Comparison of ENCODE assay signal across 8 cellular contexts in the genomic region with DNA sequence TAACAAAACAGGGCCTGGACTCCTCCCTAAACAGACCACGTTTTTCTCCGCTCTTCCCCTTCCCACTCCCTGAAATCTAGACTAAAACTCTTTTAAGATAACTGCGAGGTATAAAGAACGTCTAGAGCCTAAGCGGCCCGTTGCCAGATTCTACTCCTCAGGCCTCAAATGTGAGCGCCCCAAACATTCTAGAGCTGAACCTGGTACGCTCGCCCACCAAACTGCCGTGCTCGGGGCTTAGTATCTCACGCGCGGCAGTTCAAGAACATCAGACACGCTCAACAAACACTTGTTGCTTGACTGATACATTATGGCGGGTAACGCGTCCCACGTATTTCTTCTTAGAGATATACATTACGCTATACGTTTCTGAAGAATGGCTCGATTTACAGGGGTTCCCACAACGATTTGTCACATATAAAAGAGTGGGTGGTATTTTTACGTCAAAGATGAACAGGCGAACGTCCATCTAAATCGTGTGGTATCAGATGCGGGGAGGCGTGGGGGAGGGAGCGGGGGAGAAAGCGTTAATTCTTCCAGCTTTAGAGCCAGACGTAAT. TPM values are rescaled to one million over a fixed set of nuclear protein-coding genes. Genes with fewer than 3 reads are reported as not detected.
DNase-seq lines count a peak whose midpoint lies in the region; ATAC-seq, FAIRE-seq and TF ChIP-seq lines count a peak whose summit lies in the region.

No MANE protein-coding gene starts in this region.

- TF ChIP-seq POLR2A in IMR-90 (IDR thresholded peaks at IDR 0.05; ENCODE audit: low read depth, low read length): no peak; the same call in 1 of the 2 replicates

- no peak for TF ChIP-seq CTCF in GM06990 (IDR thresholded peaks at IDR 0.05; ENCODE audit: insufficient read depth, low read length, poor library complexity, severe bottlenecking)
- no peak for TF ChIP-seq CTCF in IMR-90 (conservative IDR thresholded peaks at IDR 0.05; ENCODE audit: low read depth, low read length)
- no peak for TF ChIP-seq CTCF in ascending aorta (IDR thresholded peaks at IDR 0.05)

- peak overlapping the region; percentile 90 to 92 for H4K8ac ChIP-seq in IMR-90 (ENCODE audit: low read depth in 2 of 2, low read length in 2 of 2)

- peak overlapping the region; percentile 95 for H2AFZ ChIP-seq in IMR-90 (replicated peaks; ENCODE audit: low read length, poor library complexity)

- H3K23ac ChIP-seq in IMR-90 (ENCODE audit: low read depth, low read length): peak overlapping the region; percentile 96

- H2AK9ac ChIP-seq in IMR-90 (replicated peaks; ENCODE audit: low read depth, low read length, poor library complexity): peak overlapping the region; percentile 67

- H4K20me1 ChIP-seq in IMR-90 (ENCODE audit: insufficient read depth, low read length): peaks cover 20% of the 10 kb centered on the region

- peak overlapping the region; percentile 74 for H4K91ac ChIP-seq in IMR-90 (ENCODE audit: insufficient read depth, low read depth, low read length)

- H2BK20ac ChIP-seq in IMR-90 (ENCODE audit: low read depth, low read length): peak overlapping the region; percentile 23; the same call in 1 of the 2 replicates

- in situ Hi-C loops in IMR-90 (cut with MboI; ENCODE audit: low sequenced_read_pairs): no loop called here

- H2BK5ac ChIP-seq in IMR-90 (ENCODE audit: low read depth, low read length, poor library complexity, severe bottlenecking): peak overlapping the region; percentile 82

- intact Hi-C loops in IMR-90 (cut with micrococcal nuclease): loop anchor here (1.0 to 2.0 kb wide), 2 partner anchors 22 to 173 kb away; a partner anchor contains a TSS
- intact Hi-C loops in ascending aorta (cut with DNase I): loop anchor here (1.0 to 10.0 kb wide), 4 partner anchors 22 to 473 kb away; a partner anchor contains a TSS

- peak overlapping the region; percentile 42; the same call in 1 of the 2 replicates for H2BK120ac ChIP-seq in IMR-90 (ENCODE audit: low read depth, low read length)

- peak overlapping the region; percentile 37 for H3K56ac ChIP-seq in IMR-90 (ENCODE audit: extremely low read depth, insufficient read depth, low read length)

- no TSS peak for BruUV-seq in IMR-90 (replicated peaks; lab: Mats Ljungman, UMichigan)

- peak overlapping the region; percentile 40; the same call in 1 of the 2 replicates for H3K18ac ChIP-seq in IMR-90 (ENCODE audit: low read depth, low read length)

- H3K36me3 ChIP-seq in GM06990 (ENCODE audit: control insufficient read depth, insufficient read depth, low read length) (no peaks in the 10 kb centered on the region; the same call in 1 of the 2 replicates), IMR-90 (ENCODE audit: control insufficient read depth, insufficient read depth, low read length) (no peaks in the 10 kb centered on the region), ascending aorta (peaks cover 0 to 4% of the 10 kb centered on the region in 2 donors), iPS-15b (ENCODE audit: control insufficient read depth, insufficient read depth, low read length) (no peaks in the 10 kb centered on the region), small intestine (ENCODE audit: control insufficient read depth in 2 of 2, insufficient read depth in 2 of 2, low read length in 2 of 2) (no peaks in the 10 kb centered on the region)

- H3K9me3 ChIP-seq in IMR-90 (ENCODE audit: control insufficient read depth, insufficient read depth, low read length) (no peaks in the 10 kb centered on the region), ascending aorta (no peaks in the 10 kb centered on the region), iPS-15b (ENCODE audit: control insufficient read depth, insufficient read depth, low read length) (no peaks in the 10 kb centered on the region), small intestine (ENCODE audit: control insufficient read depth, low read depth) (no peaks in the 10 kb centered on the region)

- H3K27ac ChIP-seq in IMR-90 (ENCODE audit: insufficient read depth, low read length) (peak overlapping the region; percentile 46), ascending aorta (peak overlapping the region; percentile 80 to 90), small intestine (ENCODE audit: low read depth in 1 of 2, low read length in 1 of 2) (peak overlapping the region; percentile 67 to 94)

- CTCF ChIA-PET in IMR-90 (lab: Yijun Ruan, JAX): interaction anchor here (0.6 to 2.7 kb wide), 4 partner anchors 20 to 413 kb away, joined by 4 to 10 read pairs (median 8); no protein-coding TSS in a partner anchor

- H3K4me3 ChIP-seq in GM06990 (replicated peaks; ENCODE audit: low read depth, low read length) (peak overlapping the region; percentile 85), IMR-90 (ENCODE audit: insufficient read depth, low read depth, low read length) (peak overlapping the region; percentile 94), ascending aorta (peak overlapping the region; percentile 67 to 80), iPS-15b (ENCODE audit: low read depth, low read length) (peak overlapping the region; percentile 86), small intestine (ENCODE audit: low read depth in 1 of 2, low read length in 2 of 2) (peak overlapping the region; percentile 58 to 74)

- H3K9ac ChIP-seq in IMR-90 (ENCODE audit: low read depth, low read length) (peak overlapping the region; percentile 55), iPS-15b (ENCODE audit: low read depth, low read length) (peak overlapping the region; percentile 82)

- POLR2A ChIA-PET in IMR-90 (lab: Charles Lee; ENCODE audit: unreplicated experiment): interaction anchor here (0.6 kb wide), 1 partner anchor 102 kb away, joined by 3 read pairs; no protein-coding TSS in a partner anchor

- H3K4me1 ChIP-seq in IMR-90 (ENCODE audit: control insufficient read depth, insufficient read depth, low read length) (no peaks in the 10 kb centered on the region; the same call in 1 of the 2 replicates), ascending aorta (peaks cover 0 to 16% of the 10 kb centered on the region in 2 donors), iPS-15b (ENCODE audit: control insufficient read depth, insufficient read depth, low read length) (peaks cover 9% of the 10 kb centered on the region), small intestine (ENCODE audit: control insufficient read depth in 2 of 2, insufficient read depth in 1 of 2, low read depth in 1 of 2, low read length in 1 of 2) (peaks cover 0 to 3% of the 10 kb centered on the region in 2 donors)

- no peak for ATAC-seq in IMR-90 (ENCODE audit: low read depth)

- peak overlapping the region; percentile 70 for H4K5ac ChIP-seq in IMR-90 (ENCODE audit: low read depth, low read length)

- dilution Hi-C loops in IMR-90 (cut with HindIII; ENCODE audit: low sequenced_read_pairs, unreplicated experiment): loop anchor here (25.0 kb wide), 1 partner anchor 114 kb away; no protein-coding TSS in a partner anchor

- H2BK15ac ChIP-seq in IMR-90 (ENCODE audit: low read depth, low read length): peak overlapping the region; percentile 9; the same call in 1 of the 3 replicates

- peaks cover 23 to 42% of the 10 kb centered on the region in 2 experiments for H3K79me1 ChIP-seq in IMR-90 (ENCODE audit: low read depth in 1 of 2, low read length in 2 of 2)

- no peaks in the 10 kb centered on the region for H3K9me1 ChIP-seq in IMR-90 (ENCODE audit: insufficient read depth, low read length)

- no peak for FAIRE-seq in small intestine (lab: Jason Lieb, UNC)

- H3K14ac ChIP-seq in IMR-90 (replicated peaks; ENCODE audit: low read depth, low read length): peak overlapping the region; percentile 97

- no peaks in the 10 kb centered on the region for H3K27me3 ChIP-seq in GM06990 (replicated peaks; ENCODE audit: control insufficient read depth, insufficient read depth, low read length)
- H3K27me3 ChIP-seq in IMR-90 (ENCODE audit: control insufficient read depth, insufficient read depth, low read length): no peaks in the 10 kb centered on the region
- no peaks in the 10 kb centered on the region for H3K27me3 ChIP-seq in ascending aorta
- H3K27me3 ChIP-seq in iPS-15b (ENCODE audit: control insufficient read depth, insufficient read depth, low read length): no peaks in the 10 kb centered on the region
- no peaks in the 10 kb centered on the region for H3K27me3 ChIP-seq in small intestine (ENCODE audit: control insufficient read depth in 2 of 2, insufficient read depth in 2 of 2, low read length in 2 of 2)

- DNase-seq in GM06990 (ENCODE audit: extremely low read depth, insufficient read length): peak; percentile 52
- peak; percentile 36 for DNase-seq in IMR-90
- DNase-seq in SW480 (ENCODE audit: low spot score): peak; percentile 30
- no peak for DNase-seq in ascending aorta (ENCODE audit: low spot score in 2 of 2)
- DNase-seq in small intestine: peak; percentile 32
- no peak for DNase-seq in H4 (ENCODE audit: low spot score)
- DNase-seq in iPS-NIHi11 (ENCODE audit: low spot score): no peak

- H2AK5ac ChIP-seq in IMR-90 (ENCODE audit: low read depth, low read length): peak overlapping the region; percentile 66

- TF ChIP-seq RAD21 in IMR-90 (IDR thresholded peaks at IDR 0.05; ENCODE audit: low read length): no peak

- peak overlapping the region; percentile 97 for H3K4ac ChIP-seq in IMR-90 (ENCODE audit: low read depth, low read length)

- whole genome bisulfite sequencing in IMR-90 (ENCODE audit: extremely low coverage in 2 of 2, insufficient read length in 1 of 2), 2 experiments: 0% methylated on average over 10 of the region's 32 CpGs; no CpG with 5 or more reads in 1 of the 2 experiments
- WGBS in small intestine, 3 donors: 0 to 1% (median 1%) methylated on average over 32 of the region's 32 CpGs

- H3K4me2 ChIP-seq in IMR-90 (ENCODE audit: low read depth, low read length): peak overlapping the region; percentile 93

RNA-seq across cellular contexts. Expression of a gene that starts 0.6 kb away (rescaled TPM):
- total RNA-seq in IMR-90 (2012; rRNA removed) (1.1 and 2.5 TPM in 2 replicates), ascending aorta (0.32 TPM)
- polyA plus RNA-seq in IMR-90 (2012; rRNA removed) (3.4 and 5.5 TPM in 2 replicates), small intestine (10 to 100 TPM in 1 of 3 donors, 1 to 10 TPM in 2; 6.5 to 15.4 (median 7.1) TPM)
- polyA plus RNA-seq in IMR-90 (2012; cell fraction: cytosol; rRNA removed): 3.6 and 3.7 TPM in 2 replicates
- 1.1 and 2.2 TPM in 2 replicates for polyA plus RNA-seq in IMR-90 (2012; cell fraction: nucleus; rRNA removed; ENCODE audit: low replicate concordance)
- 7.3 and 10.9 TPM in 2 replicates for total RNA-seq in H4 (2014; rRNA removed; shearing (Covaris generic))

RNA-seq across cellular contexts. Expression of a gene that starts 0.8 kb away (rescaled TPM):
- total RNA-seq in IMR-90 (2012; rRNA removed): 27.8 and 41.7 TPM in 2 replicates
- polyA plus RNA-seq in IMR-90 (2012; rRNA removed): 6.3 and 7.4 TPM in 2 replicates
- polyA plus RNA-seq in IMR-90 (2012; cell fraction: cytosol; rRNA removed): 1.3 and 1.5 TPM in 2 replicates
- 0.98 and 8.6 TPM in 2 replicates for polyA plus RNA-seq in IMR-90 (2012; cell fraction: nucleus; rRNA removed; ENCODE audit: low replicate concordance)
- 5.2 TPM for total RNA-seq in ascending aorta
- polyA plus RNA-seq in small intestine: 1 to 10 TPM; 6.2 to 7.6 (median 6.5) TPM
- 12.6 and 13.2 TPM in 2 replicates for total RNA-seq in H4 (2014; rRNA removed; shearing (Covaris generic))

RNA-seq across cellular contexts. Expression of a gene that starts 21.4 kb away (rescaled TPM):
- total RNA-seq in IMR-90 (2012; rRNA removed) (24.2 and 77.2 TPM in 2 replicates), ascending aorta (22.2 TPM)
- polyA plus RNA-seq in IMR-90 (2012; rRNA removed) (51.0 and 55.9 TPM in 2 replicates), small intestine (10 to 100 TPM; 55.9 to 78.7 (median 67.8) TPM)
- 36.1 and 36.7 TPM in 2 replicates for polyA plus RNA-seq in IMR-90 (2012; cell fraction: cytosol; rRNA removed)
- polyA plus RNA-seq in IMR-90 (2012; cell fraction: nucleus; rRNA removed; ENCODE audit: low replicate concordance): 9.4 and 26.0 TPM in 2 replicates
- total RNA-seq in H4 (2014; rRNA removed; shearing (Covaris generic)): 98.4 and 108 TPM in 2 replicates

RNA-seq across cellular contexts. Expression of a gene that starts 25.6 kb away (rescaled TPM):
- total RNA-seq in IMR-90 (2012; rRNA removed): 13.6 and 18.1 TPM in 2 replicates
- 3.8 and 4.8 TPM in 2 replicates for polyA plus RNA-seq in IMR-90 (2012; rRNA removed)
- 0.74 and 0.94 TPM in 2 replicates for polyA plus RNA-seq in IMR-90 (2012; cell fraction: cytosol; rRNA removed)
- polyA plus RNA-seq in IMR-90 (2012; cell fraction: nucleus; rRNA removed; ENCODE audit: low replicate concordance): 0.72 and 7.0 TPM in 2 replicates
- 1.9 TPM for total RNA-seq in ascending aorta
- polyA plus RNA-seq in small intestine: 1 to 10 TPM; 3.5 to 5.1 (median 4.3) TPM
- total RNA-seq in H4 (2014; rRNA removed; shearing (Covaris generic)): 5.9 and 7.7 TPM in 2 replicates

Comparison
In these comparisons a context has a peak if more than half of its experiments do, and no peak if none do; other contexts are left out.
1. DNase-seq: peak in GM06990 (single experiment), IMR-90 (single experiment), SW480 (single experiment) and small intestine (single experiment); none in ascending aorta (0 of 2), H4 (single experiment) and iPS-NIHi11 (single experiment).
2. Peak in every context shown above with its lines, with median percentiles within 50 percentile points of each other: H3K4me3 ChIP-seq and H3K27ac ChIP-seq.